Comparison of ENCODE assay signal across 1 cellular context in genomic region chr2:121436918-121437317, GRCh38.
TF ChIP-seq lines count a peak whose summit lies in the region.

No MANE protein-coding gene starts in this region.

TF ChIP-seq in GM12878, 131 proteins besides CTCF, POLR2A, EP300 and RAD21 (continued from another document):
- TF ChIP-seq ZNF384 (IDR thresholded peaks at IDR 0.05; ENCODE audit: borderline replicate concordance, low read depth, low read length), result no peak
- TF ChIP-seq DPF2 (IDR thresholded peaks at IDR 0.05), result no peak
